9 cellular contexts compared by ENCODE assay signal in genomic region chr7:118185163-118185860, GRCh38. TPM values are rescaled to one million over a fixed set of nuclear protein-coding genes. Genes with fewer than 3 reads are reported as not detected.
DNase-seq lines count a peak whose midpoint lies in the region; ATAC-seq and TF ChIP-seq lines count a peak whose summit lies in the region.
"Had no signal": no experiment of that assay in that cellular context is flagged by ENCODE, and none has a peak within 500 bp of the region (broad histone marks: within the 10 kb centered on the region; RNA-seq: fewer than 3 reads in every experiment).

No MANE protein-coding gene starts in this region.

- TF ChIP-seq CTCF in AG09309 (IDR thresholded peaks at IDR 0.05; ENCODE audit: control insufficient read depth, insufficient read depth, low read depth, low read length, missing control alignments) (no peak), HL-60 (IDR thresholded peaks at IDR 0.05; ENCODE audit: insufficient read depth, low read length) (no peak), astrocyte of the cerebellum (IDR thresholded peaks at IDR 0.05; ENCODE audit: low read depth, low read length, missing control alignments) (no peak), mesothelial cell of epicardium (IDR thresholded peaks at IDR 0.05; ENCODE audit: unreplicated experiment) (no peak)

- no peak for ATAC-seq in GM21423 (IDR thresholded peaks at IDR 0.05; ENCODE audit: unreplicated experiment)

- H3K27me3 Mint-ChIP-seq in mesothelial cell of epicardium (ENCODE audit: low read depth): no peaks in the 10 kb centered on the region

- peak; percentile 61 for DNase-seq in AG09309 (ENCODE audit: low read depth)
- no peak for DNase-seq in HL-60 (ENCODE audit: low read depth in 1 of 2, low spot score in 1 of 2)
- DNase-seq in astrocyte of the cerebellum (ENCODE audit: low read depth): no peak
- DNase-seq in mesothelial cell of epicardium (ENCODE audit: low spot score in 2 of 2, unreplicated experiment in 2 of 2): no peak
- DNase-seq in NCI-H2081 (lab: John Stamatoyannopoulos, UW): no peak
- no peak for DNase-seq in medulla oblongata (ENCODE audit: extremely low spot score)
- DNase-seq in posterior cingulate gyrus: no peak
- DNase-seq: activated CD8-positive, alpha-beta memory T cell treated with anti-CD3 and anti-CD28 coated beads, Interleukin-2, amount 50 U/mL, for 4 hours had no signal

- peaks cover 39% of the 10 kb centered on the region for H3K4me1 Mint-ChIP-seq in mesothelial cell of epicardium

- no peaks in the 10 kb centered on the region for H3K9me3 Mint-ChIP-seq in mesothelial cell of epicardium

- H3K27ac Mint-ChIP-seq in mesothelial cell of epicardium: peak overlapping the region; percentile 56

- intact Hi-C loops in posterior cingulate gyrus (cut with DNase I): loop anchor here (10.0 kb wide), 1 partner anchor 431 kb away; no protein-coding TSS in a partner anchor

- in situ Hi-C loops in astrocyte of the cerebellum (cut with HindIII; ENCODE audit: low sequenced_read_pairs): no loop called here

- H3K27ac ChIP-seq in HL-60 (replicated peaks): peak overlapping the region; percentile 97

- no peaks in the 10 kb centered on the region for H3K27me3 ChIP-seq in HL-60 (ENCODE audit: insufficient read depth, poor library complexity, severe bottlenecking)

- peak overlapping the region; percentile 87 for H3K4me3 Mint-ChIP-seq in mesothelial cell of epicardium

- H3K36me3 Mint-ChIP-seq in mesothelial cell of epicardium: peaks cover 13% of the 10 kb centered on the region

- H3K4me3 ChIP-seq in AG09309 (ENCODE audit: control insufficient read depth, low read depth, low read length): peak overlapping the region; percentile 60
- H3K4me3 ChIP-seq in HL-60 (replicated peaks; ENCODE audit: insufficient read depth, low read length): peak overlapping the region; percentile 71
- peak overlapping the region; percentile 59 for H3K4me3 ChIP-seq in astrocyte of the cerebellum (ENCODE audit: low read depth, low read length)

RNA-seq across cellular contexts. Expression of gene LSM8, which starts 1.3 kb away (rescaled TPM):
- 36.4 to 36.8 TPM (median 36.8 TPM) in 3 replicates for total RNA-seq in mesothelial cell of epicardium

RNA-seq across cellular contexts. Expression of gene ANKRD7, which starts 39.2 kb away (rescaled TPM):
- not detected in 3 replicates for total RNA-seq in mesothelial cell of epicardium
